13 cellular contexts compared by ENCODE assay signal in genomic region chr17:76142044-76143041, GRCh38. TPM values are rescaled to one million over a fixed set of nuclear protein-coding genes. Genes with fewer than 3 reads are reported as not detected.
DNase-seq lines count a peak whose midpoint lies in the region; ATAC-seq and TF ChIP-seq lines count a peak whose summit lies in the region.
"Had no signal": no experiment of that assay in that cellular context is flagged by ENCODE, and none has a peak within 500 bp of the region (broad histone marks: within the 10 kb centered on the region; RNA-seq: fewer than 3 reads in every experiment).

No MANE protein-coding gene starts in this region.

- H3K9ac ChIP-seq in iPS-15b (ENCODE audit: low read depth, low read length) = no peak overlapping the region

- H3K4me3 ChIP-seq in iPS-15b (ENCODE audit: low read depth, low read length) = peak overlapping the region; percentile 68

- peaks cover 62% of the 10 kb centered on the region for H3K4me1 Mint-ChIP-seq in activated T-cell treated with anti-CD3 and anti-CD28 coated beads, Interleukin-2, amount 50 U/mL, for 72 hours (ENCODE audit: low read depth)
- peaks cover 63% of the 10 kb centered on the region for H3K4me1 Mint-ChIP-seq in stimulated activated memory B cell treated with anti-CD40 and anti-IgM and Interleukin-4, amounts not matched to agents 10 μg/mL and 1 μg/mL and 100 μg/mL, for 72 hours

- peak overlapping the region; percentile 8 for H3K27ac Mint-ChIP-seq in activated T-cell treated with anti-CD3 and anti-CD28 coated beads, Interleukin-2, amount 50 U/mL, for 72 hours
- H3K27ac Mint-ChIP-seq in stimulated activated memory B cell treated with anti-CD40 and anti-IgM and Interleukin-4, amounts not matched to agents 10 μg/mL and 1 μg/mL and 100 μg/mL, for 72 hours = peak overlapping the region; percentile 55

- H3K9me3 Mint-ChIP-seq in activated T-cell treated with anti-CD3 and anti-CD28 coated beads, Interleukin-2, amount 50 U/mL, for 72 hours = no peaks in the 10 kb centered on the region
- H3K9me3 Mint-ChIP-seq in stimulated activated memory B cell treated with anti-CD40 and anti-IgM and Interleukin-4, amounts not matched to agents 10 μg/mL and 1 μg/mL and 100 μg/mL, for 72 hours = no peaks in the 10 kb centered on the region

- peak overlapping the region; percentile 80 to 81 for H3K4me3 Mint-ChIP-seq in activated T-cell treated with anti-CD3 and anti-CD28 coated beads, Interleukin-2, amount 50 U/mL, for 72 hours
- peak overlapping the region; percentile 66 for H3K4me3 Mint-ChIP-seq in stimulated activated memory B cell treated with anti-CD40 and anti-IgM and Interleukin-4, amounts not matched to agents 10 μg/mL and 1 μg/mL and 100 μg/mL, for 72 hours

- no peaks in the 10 kb centered on the region for H3K27me3 Mint-ChIP-seq in activated T-cell treated with anti-CD3 and anti-CD28 coated beads, Interleukin-2, amount 50 U/mL, for 72 hours (ENCODE audit: low read depth)
- peaks cover 34% of the 10 kb centered on the region for H3K27me3 Mint-ChIP-seq in stimulated activated memory B cell treated with anti-CD40 and anti-IgM and Interleukin-4, amounts not matched to agents 10 μg/mL and 1 μg/mL and 100 μg/mL, for 72 hours

- no peaks in the 10 kb centered on the region for H3K9me3 ChIP-seq in iPS-15b (ENCODE audit: control insufficient read depth, insufficient read depth, low read length)
- H3K9me3 ChIP-seq: BE2C, suprapubic skin had no signal

- H3K27me3 ChIP-seq in iPS-15b (ENCODE audit: control insufficient read depth, insufficient read depth, low read length) = peaks cover 67% of the 10 kb centered on the region

- no peak for ATAC-seq in activated T-cell treated with anti-CD3 and anti-CD28 coated beads, Interleukin-2, amount 50 U/mL, for 72 hours (replicated peaks in 1 of 2)
- ATAC-seq in SK-N-SH treated with all-trans-retinoic acid at 6 μM for 48 hours = peak; percentile 1; the same call in 2 of the 3 replicates
- ATAC-seq in stimulated activated memory B cell treated with anti-CD40 and anti-IgM and Interleukin-4, amounts not matched to agents 10 μg/mL and 1 μg/mL and 100 μg/mL, for 72 hours = no peak

- H3K36me3 ChIP-seq in iPS-15b (ENCODE audit: control insufficient read depth, insufficient read depth, low read length) = no peaks in the 10 kb centered on the region
- H3K36me3 ChIP-seq: BE2C, suprapubic skin had no signal

- peaks cover 38% of the 10 kb centered on the region for H3K4me1 ChIP-seq in iPS-15b (ENCODE audit: control insufficient read depth, insufficient read depth, low read length)

- peaks cover 0 to under 1% of the 10 kb centered on the region in 2 donors for H3K36me3 Mint-ChIP-seq in activated T-cell treated with anti-CD3 and anti-CD28 coated beads, Interleukin-2, amount 50 U/mL, for 72 hours (ENCODE audit: insufficient read depth in 2 of 2)
- H3K36me3 Mint-ChIP-seq in stimulated activated memory B cell treated with anti-CD40 and anti-IgM and Interleukin-4, amounts not matched to agents 10 μg/mL and 1 μg/mL and 100 μg/mL, for 72 hours = no peaks in the 10 kb centered on the region

- no peak for DNase-seq in activated T-cell treated with anti-CD3 and anti-CD28 coated beads, Interleukin-2, amount 50 U/mL, for 72 hours
- DNase-seq in activated T-cell treated with anti-CD3 and anti-CD28 coated beads for 4 hours = no peak
- no peak for DNase-seq in inferior parietal cortex (ENCODE audit: extremely low spot score)
- DNase-seq in RPMI8226 = no peak
- no peak for DNase-seq in NCI-H2081 treated with DMSO at 0.1 percent for 48 hours (lab: John Stamatoyannopoulos, UW)
- DNase-seq: BE2C, left colon, NCI-H1105, SW 1271 had no signal

TF ChIP-seq in SK-N-SH treated with all-trans-retinoic acid at 6 μM for 48 hours, 23 proteins besides CTCF, POLR2A, EP300 and RAD21:
- TF ChIP-seq, protein P1, sequence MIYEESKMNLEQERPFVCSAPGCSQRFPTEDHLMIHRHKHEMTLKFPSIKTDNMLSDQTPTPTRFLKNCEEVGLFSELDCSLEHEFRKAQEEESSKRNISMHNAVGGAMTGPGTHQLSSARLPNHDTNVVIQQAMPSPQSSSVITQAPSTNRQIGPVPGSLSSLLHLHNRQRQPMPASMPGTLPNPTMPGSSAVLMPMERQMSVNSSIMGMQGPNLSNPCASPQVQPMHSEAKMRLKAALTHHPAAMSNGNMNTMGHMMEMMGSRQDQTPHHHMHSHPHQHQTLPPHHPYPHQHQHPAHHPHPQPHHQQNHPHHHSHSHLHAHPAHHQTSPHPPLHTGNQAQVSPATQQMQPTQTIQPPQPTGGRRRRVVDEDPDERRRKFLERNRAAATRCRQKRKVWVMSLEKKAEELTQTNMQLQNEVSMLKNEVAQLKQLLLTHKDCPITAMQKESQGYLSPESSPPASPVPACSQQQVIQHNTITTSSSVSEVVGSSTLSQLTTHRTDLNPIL (CRISPR knock-in tag; IDR thresholded peaks at IDR 0.05; ENCODE audit: low read depth) = no peak
- no peak for TF ChIP-seq ZNF70 (CRISPR knock-in tag; IDR thresholded peaks at IDR 0.05)
- TF ChIP-seq ISL1 (CRISPR knock-in tag; IDR thresholded peaks at IDR 0.05) = no peak
- no peak for TF ChIP-seq TOX (CRISPR knock-in tag; IDR thresholded peaks at IDR 0.05; ENCODE audit: borderline replicate concordance)
- no peak for TF ChIP-seq ZC3H10 (CRISPR knock-in tag; IDR thresholded peaks at IDR 0.05)
- TF ChIP-seq ZFP30 (CRISPR knock-in tag; IDR thresholded peaks at IDR 0.05) = no peak
- TF ChIP-seq CSDC2 (CRISPR knock-in tag; IDR thresholded peaks at IDR 0.05) = no peak
- TF ChIP-seq, protein P2, sequence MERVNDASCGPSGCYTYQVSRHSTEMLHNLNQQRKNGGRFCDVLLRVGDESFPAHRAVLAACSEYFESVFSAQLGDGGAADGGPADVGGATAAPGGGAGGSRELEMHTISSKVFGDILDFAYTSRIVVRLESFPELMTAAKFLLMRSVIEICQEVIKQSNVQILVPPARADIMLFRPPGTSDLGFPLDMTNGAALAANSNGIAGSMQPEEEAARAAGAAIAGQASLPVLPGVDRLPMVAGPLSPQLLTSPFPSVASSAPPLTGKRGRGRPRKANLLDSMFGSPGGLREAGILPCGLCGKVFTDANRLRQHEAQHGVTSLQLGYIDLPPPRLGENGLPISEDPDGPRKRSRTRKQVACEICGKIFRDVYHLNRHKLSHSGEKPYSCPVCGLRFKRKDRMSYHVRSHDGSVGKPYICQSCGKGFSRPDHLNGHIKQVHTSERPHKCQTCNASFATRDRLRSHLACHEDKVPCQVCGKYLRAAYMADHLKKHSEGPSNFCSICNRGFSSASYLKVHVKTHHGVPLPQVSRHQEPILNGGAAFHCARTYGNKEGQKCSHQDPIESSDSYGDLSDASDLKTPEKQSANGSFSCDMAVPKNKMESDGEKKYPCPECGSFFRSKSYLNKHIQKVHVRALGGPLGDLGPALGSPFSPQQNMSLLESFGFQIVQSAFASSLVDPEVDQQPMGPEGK (CRISPR knock-in tag; IDR thresholded peaks at IDR 0.05; ENCODE audit: borderline replicate concordance) = no peak
- TF ChIP-seq, protein P3, sequence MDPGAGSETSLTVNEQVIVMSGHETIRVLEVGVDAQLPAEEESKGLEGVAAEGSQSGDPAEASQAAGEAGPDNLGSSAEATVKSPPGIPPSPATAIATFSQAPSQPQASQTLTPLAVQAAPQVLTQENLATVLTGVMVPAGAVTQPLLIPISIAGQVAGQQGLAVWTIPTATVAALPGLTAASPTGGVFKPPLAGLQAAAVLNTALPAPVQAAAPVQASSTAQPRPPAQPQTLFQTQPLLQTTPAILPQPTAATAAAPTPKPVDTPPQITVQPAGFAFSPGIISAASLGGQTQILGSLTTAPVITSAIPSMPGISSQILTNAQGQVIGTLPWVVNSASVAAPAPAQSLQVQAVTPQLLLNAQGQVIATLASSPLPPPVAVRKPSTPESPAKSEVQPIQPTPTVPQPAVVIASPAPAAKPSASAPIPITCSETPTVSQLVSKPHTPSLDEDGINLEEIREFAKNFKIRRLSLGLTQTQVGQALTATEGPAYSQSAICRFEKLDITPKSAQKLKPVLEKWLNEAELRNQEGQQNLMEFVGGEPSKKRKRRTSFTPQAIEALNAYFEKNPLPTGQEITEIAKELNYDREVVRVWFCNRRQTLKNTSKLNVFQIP (CRISPR knock-in tag; IDR thresholded peaks at IDR 0.05; ENCODE audit: borderline replicate concordance, low read depth) = no peak
- no peak for TF ChIP-seq OSR1 (CRISPR knock-in tag; IDR thresholded peaks at IDR 0.05)
- TF ChIP-seq ZFP3 (CRISPR knock-in tag; IDR thresholded peaks at IDR 0.05) = no peak
- TF ChIP-seq ZNF565 (CRISPR knock-in tag; conservative IDR thresholded peaks at IDR 0.05; ENCODE audit: low read depth) = no peak
- no peak for TF ChIP-seq RARB (CRISPR knock-in tag; IDR thresholded peaks at IDR 0.05)
- TF ChIP-seq, protein P4, sequence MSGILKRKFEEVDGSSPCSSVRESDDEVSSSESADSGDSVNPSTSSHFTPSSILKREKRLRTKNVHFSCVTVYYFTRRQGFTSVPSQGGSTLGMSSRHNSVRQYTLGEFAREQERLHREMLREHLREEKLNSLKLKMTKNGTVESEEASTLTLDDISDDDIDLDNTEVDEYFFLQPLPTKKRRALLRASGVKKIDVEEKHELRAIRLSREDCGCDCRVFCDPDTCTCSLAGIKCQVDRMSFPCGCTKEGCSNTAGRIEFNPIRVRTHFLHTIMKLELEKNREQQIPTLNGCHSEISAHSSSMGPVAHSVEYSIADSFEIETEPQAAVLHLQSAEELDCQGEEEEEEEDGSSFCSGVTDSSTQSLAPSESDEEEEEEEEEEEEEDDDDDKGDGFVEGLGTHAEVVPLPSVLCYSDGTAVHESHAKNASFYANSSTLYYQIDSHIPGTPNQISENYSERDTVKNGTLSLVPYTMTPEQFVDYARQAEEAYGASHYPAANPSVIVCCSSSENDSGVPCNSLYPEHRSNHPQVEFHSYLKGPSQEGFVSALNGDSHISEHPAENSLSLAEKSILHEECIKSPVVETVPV (CRISPR knock-in tag; IDR thresholded peaks at IDR 0.05) = no peak
- TF ChIP-seq BACH2 (CRISPR knock-in tag; IDR thresholded peaks at IDR 0.05; ENCODE audit: borderline replicate concordance) = no peak
- no peak for TF ChIP-seq GLIS3 (CRISPR knock-in tag; IDR thresholded peaks at IDR 0.05)
- no peak for TF ChIP-seq ZNF8 (CRISPR knock-in tag; IDR thresholded peaks at IDR 0.05)
- TF ChIP-seq SNAI2 (CRISPR knock-in tag; IDR thresholded peaks at IDR 0.05) = no peak
- TF ChIP-seq ARNTL (CRISPR knock-in tag; IDR thresholded peaks at IDR 0.05; ENCODE audit: borderline replicate concordance, low read depth) = no peak

RNA-seq across cellular contexts. Expression of gene FOXJ1, which starts 1.3 kb away (rescaled TPM):
- 1 to 10 TPM; 1.4 to 1.5 TPM for total RNA-seq in activated T-cell treated with anti-CD3 and anti-CD28 coated beads, Interleukin-2, amount 50 U/mL, for 72 hours

RNA-seq across cellular contexts. Expression of gene EXOC7, which starts 38.8 kb away (rescaled TPM):
- 10 to 100 TPM; 66.7 to 77.8 TPM for total RNA-seq in activated T-cell treated with anti-CD3 and anti-CD28 coated beads, Interleukin-2, amount 50 U/mL, for 72 hours
